In genomic region chr6:117484052-117484646, GRCh38 we compare ENCODE assay signal across 2 cellular contexts.
TF ChIP-seq lines count a peak whose summit lies in the region.

No MANE protein-coding gene starts in this region.

TF ChIP-seq in A549, 52 proteins besides CTCF, POLR2A, EP300 and RAD21:
- TF ChIP-seq, protein P1, sequence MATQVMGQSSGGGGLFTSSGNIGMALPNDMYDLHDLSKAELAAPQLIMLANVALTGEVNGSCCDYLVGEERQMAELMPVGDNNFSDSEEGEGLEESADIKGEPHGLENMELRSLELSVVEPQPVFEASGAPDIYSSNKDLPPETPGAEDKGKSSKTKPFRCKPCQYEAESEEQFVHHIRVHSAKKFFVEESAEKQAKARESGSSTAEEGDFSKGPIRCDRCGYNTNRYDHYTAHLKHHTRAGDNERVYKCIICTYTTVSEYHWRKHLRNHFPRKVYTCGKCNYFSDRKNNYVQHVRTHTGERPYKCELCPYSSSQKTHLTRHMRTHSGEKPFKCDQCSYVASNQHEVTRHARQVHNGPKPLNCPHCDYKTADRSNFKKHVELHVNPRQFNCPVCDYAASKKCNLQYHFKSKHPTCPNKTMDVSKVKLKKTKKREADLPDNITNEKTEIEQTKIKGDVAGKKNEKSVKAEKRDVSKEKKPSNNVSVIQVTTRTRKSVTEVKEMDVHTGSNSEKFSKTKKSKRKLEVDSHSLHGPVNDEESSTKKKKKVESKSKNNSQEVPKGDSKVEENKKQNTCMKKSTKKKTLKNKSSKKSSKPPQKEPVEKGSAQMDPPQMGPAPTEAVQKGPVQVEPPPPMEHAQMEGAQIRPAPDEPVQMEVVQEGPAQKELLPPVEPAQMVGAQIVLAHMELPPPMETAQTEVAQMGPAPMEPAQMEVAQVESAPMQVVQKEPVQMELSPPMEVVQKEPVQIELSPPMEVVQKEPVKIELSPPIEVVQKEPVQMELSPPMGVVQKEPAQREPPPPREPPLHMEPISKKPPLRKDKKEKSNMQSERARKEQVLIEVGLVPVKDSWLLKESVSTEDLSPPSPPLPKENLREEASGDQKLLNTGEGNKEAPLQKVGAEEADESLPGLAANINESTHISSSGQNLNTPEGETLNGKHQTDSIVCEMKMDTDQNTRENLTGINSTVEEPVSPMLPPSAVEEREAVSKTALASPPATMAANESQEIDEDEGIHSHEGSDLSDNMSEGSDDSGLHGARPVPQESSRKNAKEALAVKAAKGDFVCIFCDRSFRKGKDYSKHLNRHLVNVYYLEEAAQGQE (IDR thresholded peaks at IDR 0.05), result no peak
- TF ChIP-seq JUN (IDR thresholded peaks at IDR 0.05) (no peak), TP53 (CRISPR knock-in tag; IDR thresholded peaks at IDR 0.05) (no peak), MAZ (IDR thresholded peaks at IDR 0.05; ENCODE audit: borderline replicate concordance, low read depth, low read length) (no peak), HOXA7 (CRISPR knock-in tag; IDR thresholded peaks at IDR 0.05) (no peak), SREBF2 (IDR thresholded peaks at IDR 0.05) (no peak), EHF (CRISPR knock-in tag; IDR thresholded peaks at IDR 0.05) (no peak)

TF ChIP-seq in IMR-90, 13 proteins besides CTCF, POLR2A, EP300 and RAD21 (continued from another document):
- TF ChIP-seq NFE2L2 (IDR thresholded peaks at IDR 0.05; ENCODE audit: low read depth, low read length), result no peak
- no peak for TF ChIP-seq SMC3 (IDR thresholded peaks at IDR 0.05; ENCODE audit: low read depth, low read length)
- no peak for TF ChIP-seq FOS (IDR thresholded peaks at IDR 0.05; ENCODE audit: low read depth, low read length)
- TF ChIP-seq CHD1 (IDR thresholded peaks at IDR 0.05; ENCODE audit: low read depth, low read length), result no peak
